25 cellular contexts compared by ENCODE assay signal in the genomic region with DNA sequence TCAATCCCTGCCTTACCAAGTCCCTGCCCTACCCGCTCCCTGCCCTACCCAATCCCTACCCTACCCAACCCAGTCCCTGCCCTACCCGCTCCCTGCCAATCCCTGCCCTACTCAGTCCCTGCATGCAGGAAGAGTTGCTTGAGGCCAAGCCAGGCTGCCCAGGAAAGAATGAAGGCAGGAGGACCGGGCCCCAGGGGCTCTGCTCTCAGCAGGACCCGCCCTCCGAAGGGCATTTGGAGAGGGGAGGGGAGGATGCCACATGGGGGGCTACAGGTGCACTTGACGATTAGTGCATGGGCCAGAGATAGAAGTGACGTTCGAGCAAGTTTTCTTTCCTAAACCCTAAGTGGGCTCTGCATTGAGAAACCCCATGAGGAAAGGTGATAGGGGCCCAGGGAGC.
"Had no signal": no experiment of that assay in that cellular context is flagged by ENCODE, and none has a peak within 500 bp of the region (broad histone marks: within the 10 kb centered on the region; RNA-seq: fewer than 3 reads in every experiment).

No MANE protein-coding gene starts in this region.

- H3K27ac ChIP-seq: left lung, lower lobe of right lung, pancreas, prostate gland, skin epidermis, suprapubic skin, thoracic aorta, tibial nerve, uterus had no signal

- ATAC-seq: left colon; left lung; lower lobe of right lung; pancreas; right cardiac atrium; sciatic nerve; stimulated activated effector memory CD8-positive, alpha-beta T cell treated with anti-CD3 and anti-CD28 coated beads, Interleukin-12 subunit alpha, Interleukin-12 subunit beta, amount 100 ng/mL, for 72 hours had no signal

- H3K9me3 ChIP-seq: left lung, lower lobe of right lung, pancreas, prostate gland, suprapubic skin, thoracic aorta, uterus had no signal

- H3K36me3 ChIP-seq: left lung, lower lobe of right lung, pancreas, prostate gland, suprapubic skin, thoracic aorta, tibial nerve, uterus had no signal

- H3K27me3 ChIP-seq: pancreas, tibial nerve, uterus had no signal

- H3K4me1 ChIP-seq: left lung, lower lobe of right lung, pancreas, prostate gland, suprapubic skin, tibial nerve, uterus had no signal

- DNase-seq: hippocampal formation; immature natural killer cell; kidney; left colon; lower lobe of right lung; mammary epithelial cell; mesenchymal stem cell; naive B cell; natural killer cell; pancreas; posterior cingulate gyrus; retina; right cardiac atrium; stimulated activated CD4-positive, alpha-beta T cell treated with anti-CD3 and anti-CD28 coated beads, Interleukin-12 subunit alpha, Interleukin-12 subunit beta, amount 100 ng/mL, for 4 hours; stimulated activated CD4-positive, alpha-beta T cell treated with anti-CD3 and anti-CD28 coated beads, Interleukin-15, amount 100 ng/mL, for 24 hours; stimulated activated CD4-positive, alpha-beta T cell treated with anti-CD3 and anti-CD28 coated beads, Interleukin-4, amount 100 ng/mL, for 24 hours; uterus had no signal

- H3K4me3 ChIP-seq: left lung, lower lobe of right lung, pancreas, prostate gland, skin epidermis, suprapubic skin, thoracic aorta, tibial nerve, uterus had no signal
